In genomic region chr2:96556441-96557330, GRCh38 we compare ENCODE assay signal across 8 cellular contexts. TPM values are rescaled to one million over a fixed set of nuclear protein-coding genes. Genes with fewer than 3 reads are reported as not detected.
DNase-seq lines count a peak whose midpoint lies in the region; ATAC-seq and TF ChIP-seq lines count a peak whose summit lies in the region.
"Had no signal": no experiment of that assay in that cellular context is flagged by ENCODE, and none has a peak within 500 bp of the region (broad histone marks: within the 10 kb centered on the region; RNA-seq: fewer than 3 reads in every experiment).

No MANE protein-coding gene starts in this region.

- peak overlapping the region; percentile 50 for H3K27ac Mint-ChIP-seq in stimulated activated memory B cell treated with anti-CD40 and anti-IgM and Interleukin-4, amounts not matched to agents 10 μg/mL and 1 μg/mL and 100 μg/mL, for 72 hours

- H3K4me3 ChIP-seq in fibroblast of mammary gland (ENCODE audit: control insufficient read depth, low read depth, low read length) = no peak overlapping the region
- no peak overlapping the region for H3K4me3 ChIP-seq in thyroid gland (replicated peaks in 1 of 3)

- peaks cover 38% of the 10 kb centered on the region for H3K4me1 Mint-ChIP-seq in stimulated activated memory B cell treated with anti-CD40 and anti-IgM and Interleukin-4, amounts not matched to agents 10 μg/mL and 1 μg/mL and 100 μg/mL, for 72 hours

- peak; percentile 92 for DNase-seq in HT1080 (ENCODE audit: low read depth)
- DNase-seq in activated CD4-positive, CD25-positive, alpha-beta regulatory T cell treated with anti-CD3 and anti-CD28 coated beads, Interleukin-2, amount 50 U/mL, for 72 hours = peak; percentile 65
- DNase-seq in fibroblast of mammary gland (ENCODE audit: low read depth) = peak; percentile 96
- no peak for DNase-seq in thyroid gland
- DNase-seq: caudate nucleus had no signal

- no peak overlapping the region for H3K27ac ChIP-seq in thyroid gland

- intact Hi-C loops in thyroid gland (cut with DNase I) = no loop called here

- H3K4me1 ChIP-seq in thyroid gland = no peaks in the 10 kb centered on the region

- no peaks in the 10 kb centered on the region for H3K27me3 ChIP-seq in thyroid gland

- 87 to 90% methylated on average over 14 to 16 of the region's 16 CpGs for WGBS in thyroid gland, 2 donors

- TF ChIP-seq CTCF in fibroblast of mammary gland (conservative IDR thresholded peaks at IDR 0.05; ENCODE audit: control insufficient read depth, insufficient read depth, low read depth, low read length) = no peak
- TF ChIP-seq CTCF in thyroid gland (IDR thresholded peaks at IDR 0.05) = no peak

- H3K9me3 Mint-ChIP-seq in stimulated activated memory B cell treated with anti-CD40 and anti-IgM and Interleukin-4, amounts not matched to agents 10 μg/mL and 1 μg/mL and 100 μg/mL, for 72 hours = peaks cover 2% of the 10 kb centered on the region

- H3K36me3 ChIP-seq in thyroid gland = no peaks in the 10 kb centered on the region

- H3K36me3 Mint-ChIP-seq in stimulated activated memory B cell treated with anti-CD40 and anti-IgM and Interleukin-4, amounts not matched to agents 10 μg/mL and 1 μg/mL and 100 μg/mL, for 72 hours = peaks cover 16% of the 10 kb centered on the region

- TF ChIP-seq POLR2A in thyroid gland (IDR thresholded peaks at IDR 0.05) = no peak

- no peak overlapping the region for H3K4me3 Mint-ChIP-seq in stimulated activated memory B cell treated with anti-CD40 and anti-IgM and Interleukin-4, amounts not matched to agents 10 μg/mL and 1 μg/mL and 100 μg/mL, for 72 hours

- H3K9me3 ChIP-seq in thyroid gland = no peaks in the 10 kb centered on the region

- peak; percentile 37 for ATAC-seq in stimulated activated memory B cell treated with anti-CD40 and anti-IgM and Interleukin-4, amounts not matched to agents 10 μg/mL and 1 μg/mL and 100 μg/mL, for 72 hours
- ATAC-seq in GM21576 (IDR thresholded peaks at IDR 0.05; ENCODE audit: unreplicated experiment) (no peak), HG03521 (IDR thresholded peaks at IDR 0.05; ENCODE audit: unreplicated experiment) (no peak)

- no peaks in the 10 kb centered on the region for H3K27me3 Mint-ChIP-seq in stimulated activated memory B cell treated with anti-CD40 and anti-IgM and Interleukin-4, amounts not matched to agents 10 μg/mL and 1 μg/mL and 100 μg/mL, for 72 hours

RNA-seq across cellular contexts. Expression of gene ARID5A, which starts 20.1 kb away (rescaled TPM):
- 2.1 and 4.1 TPM in 2 replicates for total RNA-seq in HT1080 (2014; rRNA removed; shearing (Covaris generic))
- polyA plus RNA-seq in HT1080 (2015; cell fraction: cytosol; rRNA removed) = 2.0 and 2.8 TPM in 2 replicates
- 2.5 and 3.1 TPM in 2 replicates for polyA plus RNA-seq in HT1080 (2015; cell fraction: nucleus; rRNA removed)
- 10 to 100 TPM in 3 of 4 donors, 1 to 10 TPM in 1; 9.2 to 29.3 (median 20.0) TPM for total RNA-seq in thyroid gland

RNA-seq across cellular contexts. Expression of gene NEURL3, which starts 51.5 kb away (rescaled TPM):
- not detected in 2 replicates for total RNA-seq in HT1080 (2014; rRNA removed; shearing (Covaris generic))
- polyA plus RNA-seq in HT1080 (2015; cell fraction: cytosol; rRNA removed) = not detected in 2 replicates
- not detected in 2 replicates for polyA plus RNA-seq in HT1080 (2015; cell fraction: nucleus; rRNA removed)
- total RNA-seq in thyroid gland = under 1 TPM in 1 of 4 donors, not detected in 3; 0.40 TPM

Comparison
In these comparisons a context has a peak if more than half of its experiments do, and no peak if none do; other contexts are left out.
1. DNase-seq: peak in HT1080 (single experiment), activated CD4-positive, CD25-positive, alpha-beta regulatory T cell treated with anti-CD3 and anti-CD28 coated beads, Interleukin-2, amount 50 U/mL, for 72 hours (single experiment) and fibroblast of mammary gland (single experiment); none in thyroid gland (0 of 2).